1 cellular context compared by ENCODE assay signal in the genomic region with DNA sequence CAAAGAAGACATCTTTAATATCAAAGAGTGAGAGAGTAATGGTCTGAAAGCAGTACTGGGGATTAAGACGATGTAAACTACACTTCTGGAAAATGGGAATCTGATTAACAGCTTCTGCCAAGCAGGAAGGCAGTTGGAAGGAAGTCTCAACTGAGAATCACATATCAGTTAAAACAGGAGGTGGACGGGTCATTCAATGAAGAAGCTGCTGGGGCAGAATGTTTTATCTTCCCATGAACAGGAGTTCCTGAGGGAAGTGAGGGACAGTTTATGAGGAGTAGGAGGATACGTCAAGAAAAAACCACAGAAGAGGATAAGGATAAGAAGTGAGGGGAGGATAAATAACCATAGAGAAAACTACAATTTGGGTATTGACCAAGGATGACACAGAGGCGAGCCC.
TF ChIP-seq lines count a peak whose summit lies in the region.

No MANE protein-coding gene starts in this region.

TF ChIP-seq in K562, 482 proteins besides CTCF, POLR2A, EP300 and RAD21 (continued from another document and continues in another):
- TF ChIP-seq ZBTB33 (CRISPR knock-in tag; IDR thresholded peaks at IDR 0.05) (no peak), MEF2D (tag; conservative IDR thresholded peaks at IDR 0.05; ENCODE audit: low read depth) (no peak; the same call in 1 of the 2 replicates), SRSF3 (IDR thresholded peaks at IDR 0.05; ENCODE audit: insufficient read depth, low read length) (no peak), ZNF766 (CRISPR knock-in tag; conservative IDR thresholded peaks at IDR 0.05) (0 out of 2 replicates have a peak, but pooled peaks have one; percentile 48), KAT8 (IDR thresholded peaks at IDR 0.05; ENCODE audit: low read depth) (no peak), SP2 (IDR thresholded peaks at IDR 0.05; ENCODE audit: extremely low read depth, low read depth, low read length, poor library complexity, severe bottlenecking) (no peak), TGIF2 (CRISPR knock-in tag; IDR thresholded peaks at IDR 0.05) (no peak), ZNF24 (IDR thresholded peaks at IDR 0.05) (no peak), ZSCAN32 (CRISPR knock-in tag; IDR thresholded peaks at IDR 0.05) (no peak), ZFPM2 (CRISPR knock-in tag; IDR thresholded peaks at IDR 0.05) (no peak), CCNT2 (IDR thresholded peaks at IDR 0.05; ENCODE audit: borderline replicate concordance, extremely low read depth, insufficient read length, low read depth, low read length) (peak; percentile 90), E2F4 (CRISPR knock-in tag; IDR thresholded peaks at IDR 0.05; ENCODE audit: low read depth) (no peak), RBBP5 (IDR thresholded peaks at IDR 0.05; ENCODE audit: borderline replicate concordance, insufficient read depth, low read length, poor library complexity, severe bottlenecking) (no peak), SMARCA5 (IDR thresholded peaks at IDR 0.05) (no peak), LARP7 (IDR thresholded peaks at IDR 0.05) (no peak), USF2 (CRISPR knock-in tag; IDR thresholded peaks at IDR 0.05) (no peak), RFX5 (IDR thresholded peaks at IDR 0.05; ENCODE audit: low read depth, low read length) (no peak), IFI16 (CRISPR knock-in tag; IDR thresholded peaks at IDR 0.05) (no peak), NR4A1 (CRISPR knock-in tag; IDR thresholded peaks at IDR 0.05) (no peak), NR4A1 (tag; IDR thresholded peaks at IDR 0.05) (no peak), SPI1 (IDR thresholded peaks at IDR 0.05; ENCODE audit: borderline replicate concordance, low read depth, low read length) (peak; percentile 72), MTA3 (IDR thresholded peaks at IDR 0.05; ENCODE audit: borderline replicate concordance) (peak; percentile 62; the same call in 1 of the 2 replicates), NR0B1 (IDR thresholded peaks at IDR 0.05; ENCODE audit: partially characterized antibody) (no peak), ZNF354B (CRISPR knock-in tag; IDR thresholded peaks at IDR 0.05) (no peak), GABPA (tag; conservative IDR thresholded peaks at IDR 0.05; ENCODE audit: low read depth) (0 out of 2 replicates have a peak, but pooled peaks have one; percentile 33), RBM25 (IDR thresholded peaks at IDR 0.05; ENCODE audit: low read depth, low read length, severe bottlenecking) (no peak), ZNF232 (CRISPR knock-in tag; IDR thresholded peaks at IDR 0.05) (no peak), PRPF4 (IDR thresholded peaks at IDR 0.05; ENCODE audit: insufficient read depth, low read depth, low read length, poor library complexity, severe bottlenecking) (no peak), MCM7 (IDR thresholded peaks at IDR 0.05) (no peak), ZBED1 (IDR thresholded peaks at IDR 0.05) (no peak), ZNF143 (CRISPR knock-in tag; IDR thresholded peaks at IDR 0.05) (no peak), ZNF77 (CRISPR knock-in tag; IDR thresholded peaks at IDR 0.05) (no peak), ADNP (tag; IDR thresholded peaks at IDR 0.05) (no peak), E2F1 (CRISPR knock-in tag; IDR thresholded peaks at IDR 0.05) (no peak), MXI1 (IDR thresholded peaks at IDR 0.05; ENCODE audit: low read depth, low read length) (no peak), PHB2 (IDR thresholded peaks at IDR 0.05; ENCODE audit: low read depth) (peak; percentile 89), CBX2 (IDR thresholded peaks at IDR 0.05; ENCODE audit: insufficient read depth, low read length, poor library complexity, severe bottlenecking) (no peak)
- TF ChIP-seq, protein P1, sequence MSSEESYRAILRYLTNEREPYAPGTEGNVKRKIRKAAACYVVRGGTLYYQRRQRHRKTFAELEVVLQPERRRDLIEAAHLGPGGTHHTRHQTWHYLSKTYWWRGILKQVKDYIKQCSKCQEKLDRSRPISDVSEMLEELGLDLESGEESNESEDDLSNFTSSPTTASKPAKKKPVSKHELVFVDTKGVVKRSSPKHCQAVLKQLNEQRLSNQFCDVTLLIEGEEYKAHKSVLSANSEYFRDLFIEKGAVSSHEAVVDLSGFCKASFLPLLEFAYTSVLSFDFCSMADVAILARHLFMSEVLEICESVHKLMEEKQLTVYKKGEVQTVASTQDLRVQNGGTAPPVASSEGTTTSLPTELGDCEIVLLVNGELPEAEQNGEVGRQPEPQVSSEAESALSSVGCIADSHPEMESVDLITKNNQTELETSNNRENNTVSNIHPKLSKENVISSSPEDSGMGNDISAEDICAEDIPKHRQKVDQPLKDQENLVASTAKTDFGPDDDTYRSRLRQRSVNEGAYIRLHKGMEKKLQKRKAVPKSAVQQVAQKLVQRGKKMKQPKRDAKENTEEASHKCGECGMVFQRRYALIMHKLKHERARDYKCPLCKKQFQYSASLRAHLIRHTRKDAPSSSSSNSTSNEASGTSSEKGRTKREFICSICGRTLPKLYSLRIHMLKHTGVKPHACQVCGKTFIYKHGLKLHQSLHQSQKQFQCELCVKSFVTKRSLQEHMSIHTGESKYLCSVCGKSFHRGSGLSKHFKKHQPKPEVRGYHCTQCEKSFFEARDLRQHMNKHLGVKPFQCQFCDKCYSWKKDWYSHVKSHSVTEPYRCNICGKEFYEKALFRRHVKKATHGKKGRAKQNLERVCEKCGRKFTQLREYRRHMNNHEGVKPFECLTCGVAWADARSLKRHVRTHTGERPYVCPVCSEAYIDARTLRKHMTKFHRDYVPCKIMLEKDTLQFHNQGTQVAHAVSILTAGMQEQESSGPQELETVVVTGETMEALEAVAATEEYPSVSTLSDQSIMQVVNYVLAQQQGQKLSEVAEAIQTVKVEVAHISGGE (CRISPR knock-in tag; IDR thresholded peaks at IDR 0.05) = peak in 1 of 3 experiments; percentile 51; a peak in 1 of 6 replicates
- TF ChIP-seq, protein P2, sequence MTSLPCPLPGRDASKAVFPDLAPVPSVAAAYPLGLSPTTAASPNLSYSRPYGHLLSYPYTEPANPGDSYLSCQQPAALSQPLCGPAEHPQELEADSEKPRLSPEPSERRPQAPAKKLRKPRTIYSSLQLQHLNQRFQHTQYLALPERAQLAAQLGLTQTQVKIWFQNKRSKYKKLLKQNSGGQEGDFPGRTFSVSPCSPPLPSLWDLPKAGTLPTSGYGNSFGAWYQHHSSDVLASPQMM (CRISPR knock-in tag; IDR thresholded peaks at IDR 0.05) = no peak
- TF ChIP-seq, protein P3, sequence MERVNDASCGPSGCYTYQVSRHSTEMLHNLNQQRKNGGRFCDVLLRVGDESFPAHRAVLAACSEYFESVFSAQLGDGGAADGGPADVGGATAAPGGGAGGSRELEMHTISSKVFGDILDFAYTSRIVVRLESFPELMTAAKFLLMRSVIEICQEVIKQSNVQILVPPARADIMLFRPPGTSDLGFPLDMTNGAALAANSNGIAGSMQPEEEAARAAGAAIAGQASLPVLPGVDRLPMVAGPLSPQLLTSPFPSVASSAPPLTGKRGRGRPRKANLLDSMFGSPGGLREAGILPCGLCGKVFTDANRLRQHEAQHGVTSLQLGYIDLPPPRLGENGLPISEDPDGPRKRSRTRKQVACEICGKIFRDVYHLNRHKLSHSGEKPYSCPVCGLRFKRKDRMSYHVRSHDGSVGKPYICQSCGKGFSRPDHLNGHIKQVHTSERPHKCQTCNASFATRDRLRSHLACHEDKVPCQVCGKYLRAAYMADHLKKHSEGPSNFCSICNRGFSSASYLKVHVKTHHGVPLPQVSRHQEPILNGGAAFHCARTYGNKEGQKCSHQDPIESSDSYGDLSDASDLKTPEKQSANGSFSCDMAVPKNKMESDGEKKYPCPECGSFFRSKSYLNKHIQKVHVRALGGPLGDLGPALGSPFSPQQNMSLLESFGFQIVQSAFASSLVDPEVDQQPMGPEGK (CRISPR knock-in tag; IDR thresholded peaks at IDR 0.05; ENCODE audit: borderline replicate concordance) = no peak
- TF ChIP-seq, protein P4, sequence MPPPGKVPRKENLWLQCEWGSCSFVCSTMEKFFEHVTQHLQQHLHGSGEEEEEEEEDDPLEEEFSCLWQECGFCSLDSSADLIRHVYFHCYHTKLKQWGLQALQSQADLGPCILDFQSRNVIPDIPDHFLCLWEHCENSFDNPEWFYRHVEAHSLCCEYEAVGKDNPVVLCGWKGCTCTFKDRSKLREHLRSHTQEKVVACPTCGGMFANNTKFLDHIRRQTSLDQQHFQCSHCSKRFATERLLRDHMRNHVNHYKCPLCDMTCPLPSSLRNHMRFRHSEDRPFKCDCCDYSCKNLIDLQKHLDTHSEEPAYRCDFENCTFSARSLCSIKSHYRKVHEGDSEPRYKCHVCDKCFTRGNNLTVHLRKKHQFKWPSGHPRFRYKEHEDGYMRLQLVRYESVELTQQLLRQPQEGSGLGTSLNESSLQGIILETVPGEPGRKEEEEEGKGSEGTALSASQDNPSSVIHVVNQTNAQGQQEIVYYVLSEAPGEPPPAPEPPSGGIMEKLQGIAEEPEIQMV (tag; conservative IDR thresholded peaks at IDR 0.05; ENCODE audit: low read depth) = no peak
- TF ChIP-seq, protein P5, sequence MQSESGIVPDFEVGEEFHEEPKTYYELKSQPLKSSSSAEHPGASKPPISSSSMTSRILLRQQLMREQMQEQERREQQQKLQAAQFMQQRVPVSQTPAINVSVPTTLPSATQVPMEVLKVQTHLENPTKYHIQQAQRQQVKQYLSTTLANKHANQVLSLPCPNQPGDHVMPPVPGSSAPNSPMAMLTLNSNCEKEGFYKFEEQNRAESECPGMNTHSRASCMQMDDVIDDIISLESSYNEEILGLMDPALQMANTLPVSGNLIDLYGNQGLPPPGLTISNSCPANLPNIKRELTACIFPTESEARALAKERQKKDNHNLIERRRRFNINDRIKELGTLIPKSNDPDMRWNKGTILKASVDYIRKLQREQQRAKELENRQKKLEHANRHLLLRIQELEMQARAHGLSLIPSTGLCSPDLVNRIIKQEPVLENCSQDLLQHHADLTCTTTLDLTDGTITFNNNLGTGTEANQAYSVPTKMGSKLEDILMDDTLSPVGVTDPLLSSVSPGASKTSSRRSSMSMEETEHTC (IDR thresholded peaks at IDR 0.05) = no peak
- TF ChIP-seq, protein P6, sequence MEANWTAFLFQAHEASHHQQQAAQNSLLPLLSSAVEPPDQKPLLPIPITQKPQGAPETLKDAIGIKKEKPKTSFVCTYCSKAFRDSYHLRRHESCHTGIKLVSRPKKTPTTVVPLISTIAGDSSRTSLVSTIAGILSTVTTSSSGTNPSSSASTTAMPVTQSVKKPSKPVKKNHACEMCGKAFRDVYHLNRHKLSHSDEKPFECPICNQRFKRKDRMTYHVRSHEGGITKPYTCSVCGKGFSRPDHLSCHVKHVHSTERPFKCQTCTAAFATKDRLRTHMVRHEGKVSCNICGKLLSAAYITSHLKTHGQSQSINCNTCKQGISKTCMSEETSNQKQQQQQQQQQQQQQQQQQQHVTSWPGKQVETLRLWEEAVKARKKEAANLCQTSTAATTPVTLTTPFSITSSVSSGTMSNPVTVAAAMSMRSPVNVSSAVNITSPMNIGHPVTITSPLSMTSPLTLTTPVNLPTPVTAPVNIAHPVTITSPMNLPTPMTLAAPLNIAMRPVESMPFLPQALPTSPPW (CRISPR knock-in tag; IDR thresholded peaks at IDR 0.05) = peak; percentile 57
